Comparison of ENCODE assay signal across 8 cellular contexts in genomic region chr9:33813712-33814641, GRCh38. TPM values are rescaled to one million over a fixed set of nuclear protein-coding genes. Genes with fewer than 3 reads are reported as not detected.
A peak's percentile ranks its signal among the peaks of the same experiment; 100 is the strongest.
DNase-seq lines count a peak whose midpoint lies in the region; ATAC-seq and TF ChIP-seq lines count a peak whose summit lies in the region.

No MANE protein-coding gene starts in this region.

- TF ChIP-seq CTCF in heart left ventricle (IDR thresholded peaks at IDR 0.05) (peak; percentile 64 to 90 (median 76)), WTC11 (IDR thresholded peaks at IDR 0.05) (peak; percentile 38), foreskin fibroblast (IDR thresholded peaks at IDR 0.05; ENCODE audit: low read depth, low read length) (peak; percentile 53)

- no peaks in the 10 kb centered on the region for H3K36me3 Mint-ChIP-seq in WTC11

- 57 to 69% (median 64%) methylated on average over 8 of the region's 8 CpGs for WGBS in heart left ventricle, 4 donors

- H3K9ac ChIP-seq in rectal smooth muscle tissue (ENCODE audit: low read length): no peak overlapping the region

- H3K4me1 Mint-ChIP-seq in WTC11: peaks cover 17% of the 10 kb centered on the region

- no peak for DNase-seq in heart left ventricle
- DNase-seq in Right ventricle myocardium inferior (ENCODE audit: missing footprints): no peak
- DNase-seq in MV-4-11 (lab: John Stamatoyannopoulos, UW): peak; percentile 56
- DNase-seq in WTC11 (ENCODE audit: low spot score): no peak
- peak; percentile 76 to 78 for DNase-seq in foreskin fibroblast

- no peaks in the 10 kb centered on the region for H3K9me3 ChIP-seq in heart left ventricle

- H3K36me3 ChIP-seq in heart left ventricle (no peaks in the 10 kb centered on the region), rectal smooth muscle tissue (ENCODE audit: control insufficient read depth, insufficient read depth, low read length) (no peaks in the 10 kb centered on the region)

- no peak for TF ChIP-seq POLR2A in heart left ventricle (IDR thresholded peaks at IDR 0.05)

- peaks cover 6 to 34% (median 26%) of the 10 kb centered on the region in 12 donors for H3K4me1 ChIP-seq in heart left ventricle
- peaks cover 16% of the 10 kb centered on the region for H3K4me1 ChIP-seq in rectal smooth muscle tissue (ENCODE audit: control insufficient read depth, insufficient read depth, low read length)

- H3K27ac Mint-ChIP-seq in WTC11: no peak overlapping the region

- H3K4me3 Mint-ChIP-seq in WTC11: no peak overlapping the region

- H3K27me3 ChIP-seq in heart left ventricle (no peaks in the 10 kb centered on the region), rectal smooth muscle tissue (ENCODE audit: control insufficient read depth, insufficient read depth, low read length) (no peaks in the 10 kb centered on the region)

- ATAC-seq in heart left ventricle: no peak
- no peak for ATAC-seq in Right ventricle myocardium inferior
- ATAC-seq in WTC11: no peak
- no peak for ATAC-seq in HG02678 (IDR thresholded peaks at IDR 0.05; ENCODE audit: unreplicated experiment)
- no peak for ATAC-seq in HG03025 (IDR thresholded peaks at IDR 0.05; ENCODE audit: low FRiP score, unreplicated experiment)

- CTCF ChIA-PET in WTC11 (lab: Charles Lee): interaction anchor here (0.5 to 3.8 kb wide), 37 partner anchors 10 to 558 kb away, joined by 3 to 51 read pairs (median 5); partner anchors contain the start of gene PRSS3

- POLR2A ChIA-PET in WTC11 (lab: Charles Lee): interaction anchor here (0.7 kb wide), 2 partner anchors 29 to 342 kb away, joined by 3 to 10 read pairs; no protein-coding TSS in a partner anchor

- H3K4me3 ChIP-seq in heart left ventricle: no peak overlapping the region
- no peak overlapping the region for H3K4me3 ChIP-seq in foreskin fibroblast (ENCODE audit: low read depth in 1 of 2, low read length in 2 of 2)
- no peak overlapping the region for H3K4me3 ChIP-seq in rectal smooth muscle tissue (ENCODE audit: low read length)

- intact Hi-C loops in heart left ventricle (cut with DNase I) (loop anchor here in 9 of 10 donors (1.0 to 10.0 kb wide), 10 partner anchors 37 to 441 kb away; partner anchors contain the start of gene UBAP2 (in 2 of the 9)), Right ventricle myocardium inferior (cut with DNase I) (loop anchor here (2.0 to 10.0 kb wide), 2 partner anchors 37 to 231 kb away; partner anchors contain the start of gene UBAP2)

- peak overlapping the region in 9 of 12 donors; percentile 4 to 99 (median 57) for H3K27ac ChIP-seq in heart left ventricle
- H3K27ac ChIP-seq in rectal smooth muscle tissue (ENCODE audit: low read depth, low read length): peak overlapping the region; percentile 58

- no peaks in the 10 kb centered on the region for H3K9me3 Mint-ChIP-seq in WTC11

- H3K27me3 Mint-ChIP-seq in WTC11 (ENCODE audit: low read depth): no peaks in the 10 kb centered on the region

TF ChIP-seq in WTC11, 78 proteins besides CTCF, POLR2A, EP300 and RAD21:
- TF ChIP-seq PRRX2 (CRISPR knock-in tag; IDR thresholded peaks at IDR 0.05) (no peak), E2F4 (CRISPR knock-in tag; IDR thresholded peaks at IDR 0.05; ENCODE audit: borderline replicate concordance, low read depth) (no peak), ZNF263 (CRISPR knock-in tag; IDR thresholded peaks at IDR 0.05; ENCODE audit: low read depth) (no peak), PREB (CRISPR knock-in tag; IDR thresholded peaks at IDR 0.05; ENCODE audit: borderline replicate concordance) (no peak), CBFB (CRISPR knock-in tag; IDR thresholded peaks at IDR 0.05; ENCODE audit: low read depth) (no peak), E2F1 (CRISPR knock-in tag; IDR thresholded peaks at IDR 0.05) (no peak)

RNA-seq across cellular contexts. Expression of gene UBE2R2, which starts 3.0 kb away (rescaled TPM):
- total RNA-seq in heart left ventricle (10 to 100 TPM; 29.4 to 45.7 (median 40.3) TPM), Right ventricle myocardium inferior (44.0 TPM), WTC11 (2021) (45.0 to 50.3 TPM (median 50.1 TPM) in 3 replicates)
- 10 to 100 TPM; 18.6 to 27.3 TPM for polyA plus RNA-seq in heart left ventricle

RNA-seq across cellular contexts. Expression of gene PRSS3, which starts 18.6 kb away (rescaled TPM):
- total RNA-seq in heart left ventricle (1 to 10 TPM in 2 of 9 donors, under 1 TPM in 1, not detected in 6; 0.89 to 1.4 (median 1.2) TPM), Right ventricle myocardium inferior (not detected), WTC11 (2021) (1.1 to 1.8 TPM (median 1.6 TPM) in 3 replicates)
- under 1 TPM in 1 of 2 donors, not detected in 1; 0.58 TPM for polyA plus RNA-seq in heart left ventricle

Comparison
In these comparisons a context has a peak if more than half of its experiments do, and no peak if none do; other contexts are left out.
1. DNase-seq: peak in MV-4-11 (single experiment) and foreskin fibroblast (2 of 2); none in heart left ventricle (0 of 5), Right ventricle myocardium inferior (single experiment) and WTC11 (single experiment).
2. Peak in every context shown above with its lines, with median percentiles within 50 percentile points of each other: CTCF ChIP-seq.